In genomic region chr19:45514376-45515051, GRCh38 we compare ENCODE assay signal across 9 cellular contexts. TPM values are rescaled to one million over a fixed set of nuclear protein-coding genes. Genes with fewer than 3 reads are reported as not detected.
DNase-seq lines count a peak whose midpoint lies in the region; ATAC-seq and TF ChIP-seq lines count a peak whose summit lies in the region.
"Had no signal": no experiment of that assay in that cellular context is flagged by ENCODE, and none has a peak within 500 bp of the region (broad histone marks: within the 10 kb centered on the region; RNA-seq: fewer than 3 reads in every experiment).

No MANE protein-coding gene starts in this region.

- TF ChIP-seq POLR2A in esophagus muscularis mucosa (IDR thresholded peaks at IDR 0.05; ENCODE audit: low read depth) (no peak), sigmoid colon (IDR thresholded peaks at IDR 0.05) (no peak)

- peaks cover 72% of the 10 kb centered on the region for H4K20me1 ChIP-seq in SK-N-SH (ENCODE audit: insufficient read depth)

- peaks cover 53 to 86% (median 80%) of the 10 kb centered on the region in 4 donors for H3K4me1 ChIP-seq in esophagus muscularis mucosa
- peaks cover 0 to 71% (median 69%) of the 10 kb centered on the region in 4 donors for H3K4me1 ChIP-seq in sigmoid colon
- H3K4me1 ChIP-seq in SK-N-SH (ENCODE audit: control insufficient read depth in 1 of 2, insufficient read depth in 2 of 2, low read depth in 1 of 2, low read length in 1 of 2), result peaks cover 0 to 3% of the 10 kb centered on the region in 2 experiments; a peak in 2 of 4 replicates

- no peaks in the 10 kb centered on the region for H3K9me2 ChIP-seq in SK-N-SH

- H3K9ac ChIP-seq in SK-N-SH, result no peak overlapping the region

- 47% methylated on average over 9 of the region's 13 CpGs for WGBS in esophagus muscularis mucosa
- WGBS in sigmoid colon, 2 donors, result 9 to 43% methylated on average over 13 of the region's 13 CpGs
- WGBS in SK-N-SH (ENCODE audit: low lambda C conversion rate), result 74% methylated on average over 9 of the region's 13 CpGs

- H3K4me3 ChIP-seq in GM12875 (ENCODE audit: low read depth, low read length), result peak overlapping the region; percentile 16
- peak overlapping the region in 2 of 4 donors; percentile 11 to 28 for H3K4me3 ChIP-seq in esophagus muscularis mucosa
- no peak overlapping the region for H3K4me3 ChIP-seq in sigmoid colon
- no peak overlapping the region for H3K4me3 ChIP-seq in SK-N-SH (ENCODE audit: low read depth in 2 of 2, low read length in 1 of 2)

- H3K36me3 ChIP-seq in esophagus muscularis mucosa, result peaks cover 22 to 40% (median 28%) of the 10 kb centered on the region in 4 donors
- H3K36me3 ChIP-seq in sigmoid colon, result peaks cover 0 to 34% (median 23%) of the 10 kb centered on the region in 4 donors
- H3K36me3 ChIP-seq in SK-N-SH (replicated peaks in 1 of 2; ENCODE audit: control insufficient read depth in 1 of 2, insufficient read depth in 2 of 2, low read length in 1 of 2), result peaks cover 4 to 5% of the 10 kb centered on the region in 2 experiments

- TF ChIP-seq CTCF in GM12875 (IDR thresholded peaks at IDR 0.05; ENCODE audit: borderline replicate concordance, insufficient read depth, low read depth, low read length), result no peak
- no peak for TF ChIP-seq CTCF in esophagus muscularis mucosa (IDR thresholded peaks at IDR 0.05)
- TF ChIP-seq CTCF in sigmoid colon (IDR thresholded peaks at IDR 0.05), result no peak
- no peak for TF ChIP-seq CTCF in SK-N-SH (IDR thresholded peaks at IDR 0.05)

- peaks cover 87% of the 10 kb centered on the region for H3K79me2 ChIP-seq in SK-N-SH (ENCODE audit: insufficient read depth)

- TF ChIP-seq EP300 in esophagus muscularis mucosa (IDR thresholded peaks at IDR 0.05) (no peak), sigmoid colon (IDR thresholded peaks at IDR 0.05) (no peak), SK-N-SH (IDR thresholded peaks at IDR 0.05; ENCODE audit: borderline replicate concordance in 1 of 2, low read depth in 1 of 2, low read length in 1 of 2) (no peak)

- H3K27me3 ChIP-seq in esophagus muscularis mucosa (no peaks in the 10 kb centered on the region), sigmoid colon (no peaks in the 10 kb centered on the region), SK-N-SH (ENCODE audit: insufficient read depth) (no peaks in the 10 kb centered on the region)

- no peak for ATAC-seq in HG03196 (IDR thresholded peaks at IDR 0.05; ENCODE audit: unreplicated experiment)

- CTCF ChIA-PET in SK-N-SH (lab: Yijun Ruan, JAX), result interaction anchor here (0.7 to 1.3 kb wide), 3 partner anchors 22 to 36 kb away, joined by 3 to 4 read pairs (median 3); no protein-coding TSS in a partner anchor

- H3K27ac ChIP-seq in esophagus muscularis mucosa (replicated peaks in 1 of 4) (peak overlapping the region; percentile 65 to 81 (median 73)), sigmoid colon (peak overlapping the region; percentile 61 to 99 (median 80)), SK-N-SH (ENCODE audit: low read depth in 2 of 2, low read length in 1 of 2) (no peak overlapping the region)

- H3F3A ChIP-seq in SK-N-SH (replicated peaks; ENCODE audit: insufficient read depth), result peaks cover 3% of the 10 kb centered on the region

- no peak overlapping the region for H3K4me2 ChIP-seq in SK-N-SH

- no peak for TF ChIP-seq RAD21 in SK-N-SH (IDR thresholded peaks at IDR 0.05; ENCODE audit: low read length)

- POLR2A ChIA-PET in SK-N-SH (lab: Yijun Ruan, JAX), result no interaction called here

- DNase-seq in RPMI8226, result peak; percentile 59
- no peak for DNase-seq in esophagus muscularis mucosa (ENCODE audit: extremely low spot score)
- no peak for DNase-seq in sigmoid colon
- no peak for DNase-seq in NCI-H1105 treated with DMSO at 0.1 percent for 48 hours (lab: John Stamatoyannopoulos, UW)
- DNase-seq in NCI-H774 (lab: John Stamatoyannopoulos, UW), result no peak
- no peak for DNase-seq in SK-N-SH
- DNase-seq: NCI-H2081 treated with DMSO at 0.1 percent for 48 hours had no signal

- H3K9me3 ChIP-seq in esophagus muscularis mucosa (no peaks in the 10 kb centered on the region), sigmoid colon (no peaks in the 10 kb centered on the region), SK-N-SH (no peaks in the 10 kb centered on the region)

- intact Hi-C loops in esophagus muscularis mucosa (cut with DNase I) (no loop called here), sigmoid colon (cut with DNase I) (no loop called here)

- no peak overlapping the region for H2AFZ ChIP-seq in SK-N-SH (ENCODE audit: low read depth)

TF ChIP-seq in SK-N-SH, 30 proteins besides CTCF, POLR2A, EP300 and RAD21:
- no peak for TF ChIP-seq REST (IDR thresholded peaks at IDR 0.05; ENCODE audit: low read depth, low read length)
- TF ChIP-seq TAF1 (IDR thresholded peaks at IDR 0.05; ENCODE audit: borderline replicate concordance, low read depth, low read length), result no peak
- no peak for TF ChIP-seq ELF1 (IDR thresholded peaks at IDR 0.05)
- no peak for TF ChIP-seq EZH2phosphoT487 (IDR thresholded peaks at IDR 0.05; ENCODE audit: borderline replicate concordance, low read depth)
- TF ChIP-seq YY1 (IDR thresholded peaks at IDR 0.05; ENCODE audit: low read depth), result no peak
- no peak for TF ChIP-seq MAX (IDR thresholded peaks at IDR 0.05; ENCODE audit: low read depth)
- no peak for TF ChIP-seq GATA2 (CRISPR knock-in tag; IDR thresholded peaks at IDR 0.05)
- no peak for TF ChIP-seq MEF2A (IDR thresholded peaks at IDR 0.05; ENCODE audit: borderline replicate concordance, low read depth)

RNA-seq across cellular contexts. Expression of gene VASP, which starts 7.2 kb away (rescaled TPM):
- total RNA-seq in esophagus muscularis mucosa (100 to 1,000 TPM; 172 to 321 (median 210) TPM), sigmoid colon (100 to 1,000 TPM; 101 to 205 (median 128) TPM)
- polyA plus RNA-seq in sigmoid colon (100 to 1,000 TPM; 160 to 223 (median 164) TPM), SK-N-SH (2012; rRNA removed) (31.6 and 37.8 TPM in 2 replicates)
- polyA plus RNA-seq in SK-N-SH (2012; cell fraction: cytosol; rRNA removed), result 26.2 and 30.0 TPM in 2 replicates
- 54.0 and 62.4 TPM in 2 replicates for polyA plus RNA-seq in SK-N-SH (2012; cell fraction: nucleus; rRNA removed)

RNA-seq across cellular contexts. Expression of gene PPM1N, which starts 16.3 kb away (rescaled TPM):
- 1 to 10 TPM; 1.6 to 3.8 (median 3.0) TPM for total RNA-seq in esophagus muscularis mucosa
- total RNA-seq in sigmoid colon, result 1 to 10 TPM; 1.2 to 2.5 (median 2.2) TPM
- polyA plus RNA-seq in sigmoid colon, result 1 to 10 TPM; 3.0 to 4.2 (median 3.5) TPM
- 10.3 and 10.9 TPM in 2 replicates for polyA plus RNA-seq in SK-N-SH (2012; rRNA removed)
- 6.8 and 8.2 TPM in 2 replicates for polyA plus RNA-seq in SK-N-SH (2012; cell fraction: cytosol; rRNA removed)
- polyA plus RNA-seq in SK-N-SH (2012; cell fraction: nucleus; rRNA removed), result 19.9 and 24.3 TPM in 2 replicates

RNA-seq across cellular contexts. Expression of gene RTN2, which starts 17.7 kb away (rescaled TPM):
- total RNA-seq in esophagus muscularis mucosa, result 10 to 100 TPM in 3 of 4 donors, 1 to 10 TPM in 1; 7.0 to 23.6 (median 17.2) TPM
- total RNA-seq in sigmoid colon, result 10 to 100 TPM; 15.0 to 23.5 (median 19.2) TPM
- polyA plus RNA-seq in sigmoid colon, result 10 to 100 TPM in 2 of 3 donors, 1 to 10 TPM in 1; 9.5 to 15.0 (median 12.0) TPM
- polyA plus RNA-seq in SK-N-SH (2012; rRNA removed), result 6.8 and 7.0 TPM in 2 replicates
- polyA plus RNA-seq in SK-N-SH (2012; cell fraction: cytosol; rRNA removed), result 4.3 and 6.8 TPM in 2 replicates
- polyA plus RNA-seq in SK-N-SH (2012; cell fraction: nucleus; rRNA removed), result 8.6 and 11.9 TPM in 2 replicates

RNA-seq across cellular contexts. Expression of gene FOSB, which starts 46.7 kb away (rescaled TPM):
- total RNA-seq in esophagus muscularis mucosa (10 to 100 TPM in 2 of 4 donors, 1 to 10 TPM in 2; 2.2 to 25.2 (median 6.9) TPM), sigmoid colon (10 to 100 TPM in 3 of 4 donors, 1 to 10 TPM in 1; 1.1 to 28.1 (median 23.1) TPM)
- polyA plus RNA-seq in sigmoid colon (10 to 100 TPM in 1 of 3 donors, 1 to 10 TPM in 2; 3.7 to 11.0 (median 5.4) TPM), SK-N-SH (2012; rRNA removed) (38.4 and 78.2 TPM in 2 replicates)
- polyA plus RNA-seq in SK-N-SH (2012; cell fraction: cytosol; rRNA removed), result 19.6 and 23.8 TPM in 2 replicates
- polyA plus RNA-seq in SK-N-SH (2012; cell fraction: nucleus; rRNA removed), result 377 and 391 TPM in 2 replicates

Comparison
In these comparisons a context has a peak if more than half of its experiments do, and no peak if none do; other contexts are left out.
1. H3K27ac ChIP-seq: peak in esophagus muscularis mucosa (4 of 4) and sigmoid colon (4 of 4); none in SK-N-SH (0 of 2).